ENCODE assay signal across 27 cellular contexts in genomic region chr21:33033961-33034413, GRCh38. TPM values are rescaled to one million over a fixed set of nuclear protein-coding genes. Genes with fewer than 3 reads are reported as not detected.
A peak's percentile ranks its signal among the peaks of the same experiment; 100 is the strongest.
DNase-seq lines count a peak whose midpoint lies in the region; ATAC-seq, FAIRE-seq and TF ChIP-seq lines count a peak whose summit lies in the region.
"Had no signal": no experiment of that assay in that cellular context is flagged by ENCODE, and none has a peak within 500 bp of the region (broad histone marks: within the 10 kb centered on the region; RNA-seq: fewer than 3 reads in every experiment).

No MANE protein-coding gene starts in this region.

- H3K27ac ChIP-seq in H9 (ENCODE audit: insufficient read length, low read depth, low read length): no peak overlapping the region
- H3K27ac ChIP-seq in H1 (ENCODE audit: low read depth, low read length): no peak overlapping the region
- H3K27ac ChIP-seq in hepatocyte: no peak overlapping the region
- H3K27ac ChIP-seq: C4-2B, SJCRH30 had no signal

- H3K36me3 Mint-ChIP-seq in H9 (ENCODE audit: insufficient read depth in 1 of 3, low read depth in 3 of 3): peaks cover 0 to 2% (median 0%) of the 10 kb centered on the region in 3 experiments; a peak in 1 of 7 replicates
- H3K36me3 Mint-ChIP-seq in activated CD8-positive, alpha-beta T cell treated with anti-CD3 and anti-CD28 coated beads, Interleukin-2, amount 10 ng/mL, durations not matched to agents 7 days and 5 days (ENCODE audit: low read depth): no peaks in the 10 kb centered on the region
- H3K36me3 Mint-ChIP-seq: CD8-positive, alpha-beta T cell had no signal

- peaks cover 88% of the 10 kb centered on the region for H3K27me3 Mint-ChIP-seq in H9 (ENCODE audit: low read depth)
- peaks cover 47% of the 10 kb centered on the region for H3K27me3 Mint-ChIP-seq in activated CD8-positive, alpha-beta T cell treated with anti-CD3 and anti-CD28 coated beads, Interleukin-2, amount 10 ng/mL, durations not matched to agents 7 days and 5 days (ENCODE audit: low read depth)

- no peak overlapping the region for H3K9ac ChIP-seq in H9 (ENCODE audit: extremely low read depth, insufficient read length, low read length)
- H3K9ac ChIP-seq in H1 (replicated peaks in 1 of 4; ENCODE audit: extremely low read depth in 1 of 4, low read depth in 3 of 4, low read length in 3 of 4): no peak overlapping the region

- FAIRE-seq in H1 (lab: Jason Lieb, UNC): no peak

- H3K79me1 ChIP-seq in H9 (ENCODE audit: insufficient read depth, low read depth, low read length, poor library complexity, severe bottlenecking): no peaks in the 10 kb centered on the region
- no peaks in the 10 kb centered on the region for H3K79me1 ChIP-seq in H1 (ENCODE audit: low read depth, low read length)

- H2BK15ac ChIP-seq in H9 (ENCODE audit: low read depth, low read length) (no peak overlapping the region), H1 (ENCODE audit: low read length) (no peak overlapping the region)

- H2BK20ac ChIP-seq in H9 (ENCODE audit: low read depth, low read length, poor library complexity, severe bottlenecking): no peak overlapping the region
- H2BK20ac ChIP-seq in H1 (ENCODE audit: low read length): no peak overlapping the region

- no peaks in the 10 kb centered on the region for H3K9me2 ChIP-seq in hepatocyte (replicated peaks; ENCODE audit: insufficient read depth)

- no peak overlapping the region; the same call in 1 of the 2 replicates for H3K14ac ChIP-seq in H9 (ENCODE audit: insufficient read depth, low read length)
- H3K14ac ChIP-seq in H1 (ENCODE audit: insufficient read length): no peak overlapping the region

- H3T11ph ChIP-seq in H9 (ENCODE audit: low read length): no peak overlapping the region

- H3K4me1 ChIP-seq in H9 (ENCODE audit: insufficient read depth, low read length) (peaks cover 12% of the 10 kb centered on the region; the same call in 1 of the 2 replicates), H1 (replicated peaks in 1 of 4; ENCODE audit: control insufficient read depth in 3 of 4, insufficient read depth in 4 of 4, low read length in 3 of 4) (peaks cover 3 to 34% (median 23%) of the 10 kb centered on the region in 4 experiments), hepatocyte (ENCODE audit: insufficient read depth) (no peaks in the 10 kb centered on the region)
- H3K4me1 ChIP-seq: Caco-2 had no signal

- H3K9me3 ChIP-seq in H9 (ENCODE audit: control insufficient read depth, low read depth, low read length) (no peaks in the 10 kb centered on the region), H1 (ENCODE audit: insufficient read depth in 2 of 2, low read depth in 1 of 2, low read length in 1 of 2) (no peaks in the 10 kb centered on the region), hepatocyte (ENCODE audit: low read depth) (no peaks in the 10 kb centered on the region)
- H3K9me3 ChIP-seq: Caco-2, SJCRH30 had no signal

- H4K91ac ChIP-seq in H9 (ENCODE audit: insufficient read length, low read depth, low read length): no peak overlapping the region
- no peak overlapping the region for H4K91ac ChIP-seq in H1 (replicated peaks; ENCODE audit: insufficient read length, low read length)

- no peak overlapping the region for H3K27ac Mint-ChIP-seq in H9
- no peak overlapping the region for H3K27ac Mint-ChIP-seq in activated CD8-positive, alpha-beta T cell treated with anti-CD3 and anti-CD28 coated beads, Interleukin-2, amount 10 ng/mL, durations not matched to agents 7 days and 5 days
- H3K27ac Mint-ChIP-seq: CD8-positive, alpha-beta T cell had no signal

- no peak for TF ChIP-seq EP300 in H1 (IDR thresholded peaks at IDR 0.05; ENCODE audit: borderline replicate concordance in 1 of 2, low read depth in 2 of 2, low read length in 2 of 2)

- H2BK12ac ChIP-seq in H9 (ENCODE audit: insufficient read length, low read depth, low read length) (no peak overlapping the region), H1 (ENCODE audit: low read depth, low read length) (0 out of 2 replicates have a peak overlapping the region, but pooled peaks have one; percentile 55)

- no peaks in the 10 kb centered on the region for H4K20me1 ChIP-seq in H9 (ENCODE audit: control insufficient read depth, insufficient read depth, insufficient read length)
- H4K20me1 ChIP-seq in H1 (replicated peaks in 1 of 2; ENCODE audit: control insufficient read depth in 1 of 2, insufficient read depth in 2 of 2, low read length in 2 of 2): peaks cover 9 to 18% of the 10 kb centered on the region in 2 experiments
- no peaks in the 10 kb centered on the region for H4K20me1 ChIP-seq in hepatocyte (ENCODE audit: insufficient read depth, poor library complexity, severe bottlenecking)

- H2AK5ac ChIP-seq in H9 (ENCODE audit: insufficient read length, low read length): no peak overlapping the region
- H2AK5ac ChIP-seq in H1 (ENCODE audit: low read depth, low read length): no peak overlapping the region

- DNase-seq in H9 (no peak), H1 (ENCODE audit: low read depth in 1 of 2, low spot score in 2 of 2) (peak in 1 of 2 experiments; percentile 49), mesenteric fat pad (ENCODE audit: low spot score) (peak; percentile 77), NCI-H1436 (lab: John Stamatoyannopoulos, UW) (no peak), hepatocyte (ENCODE audit: low spot score) (no peak), SIG-M5 (lab: John Stamatoyannopoulos, UW) (no peak)
- DNase-seq in activated CD8-positive, alpha-beta T cell treated with anti-CD3 and anti-CD28 coated beads, Interleukin-2, amount 10 ng/mL, durations not matched to agents 7 days and 5 days: no peak
- DNase-seq: Caco-2; CD8-positive, alpha-beta T cell; DMS 273 treated with DMSO at 0.1 percent for 48 hours; DMS79 treated with DMSO at 0.1 percent for 48 hours; GF-D8; GOT3; KG1; MM.1S; NCI-H1694; NCI-H2029 treated with DMSO at 0.1 percent for 48 hours; NCI-H446 treated with DMSO at 0.1 percent for 48 hours; NCI-H526; NCI-H82; NK-92 treated with Interleukin-12 subunit alpha and Interleukin-12 subunit beta, amount 100 ng/mL, for 24 hours; PC-3; SJCRH30 had no signal

- ATAC-seq in activated CD8-positive, alpha-beta T cell treated with anti-CD3 and anti-CD28 coated beads, Interleukin-2, amount 10 ng/mL, durations not matched to agents 7 days and 5 days: no peak
- ATAC-seq: CD8-positive, alpha-beta T cell; PC-3; SK-N-SH treated with all-trans-retinoic acid at 6 μM for 48 hours had no signal

- peaks cover 3% of the 10 kb centered on the region for H3K23me2 ChIP-seq in H9 (ENCODE audit: insufficient read length, low read depth, low read length, poor library complexity, severe bottlenecking)
- no peaks in the 10 kb centered on the region; the same call in 1 of the 2 replicates for H3K23me2 ChIP-seq in H1 (ENCODE audit: low read depth, low read length)

- H3K4ac ChIP-seq in H9 (ENCODE audit: low read depth, low read length) (no peak overlapping the region), H1 (replicated peaks; ENCODE audit: insufficient read length, low read depth, low read length) (no peak overlapping the region)

- TF ChIP-seq CTCF in H9 (conservative IDR thresholded peaks at IDR 0.05) (no peak), H1 (IDR thresholded peaks at IDR 0.05; ENCODE audit: control extremely low read depth in 1 of 3, insufficient read depth in 1 of 3, low read depth in 1 of 3, low read length in 3 of 3) (no peak), hepatocyte (IDR thresholded peaks at IDR 0.05; ENCODE audit: poor library complexity) (no peak)

- POLR2A ChIA-PET in H1 (lab: Charles Lee; ENCODE audit: partially characterized antibody): interaction anchor here (0.8 to 1.5 kb wide), 5 partner anchors 8 to 328 kb away, joined by 3 to 5 read pairs (median 3); partner anchors contain the start of gene OLIG2
- POLR2A ChIA-PET in activated CD8-positive, alpha-beta T cell treated with anti-CD3 and anti-CD28 coated beads, Interleukin-2, amount 10 ng/mL, durations not matched to agents 7 days and 5 days (lab: Charles Lee): no interaction called here

- no CpG with 5 or more reads among the region's 20 CpGs for WGBS in H9 (ENCODE audit: extremely low coverage, insufficient read length, low lambda C conversion rate)
- 36% methylated on average over 15 of the region's 20 CpGs; no CpG with 5 or more reads in 1 of the 2 experiments for WGBS in H1 (ENCODE audit: extremely low coverage in 1 of 2, insufficient coverage in 1 of 2, insufficient read length in 1 of 2, insufficient replicate concordance in 2 of 2, low coverage in 1 of 2, low lambda C conversion rate in 2 of 2, missing lambda C conversion rate in 1 of 2), 2 experiments
- 50% methylated on average over 20 of the region's 20 CpGs for WGBS in hepatocyte (ENCODE audit: low lambda C conversion rate, missing lambda C conversion rate)

- H3K4me3 ChIP-seq in H1 (ENCODE audit: extremely low read depth in 1 of 4, insufficient read depth in 2 of 4, low read depth in 3 of 4, low read length in 4 of 4): peak overlapping the region in 1 of 4 experiments; percentile 48; a peak in 2 of 8 replicates
- no peak overlapping the region for H3K4me3 ChIP-seq in hepatocyte
- H3K4me3 ChIP-seq: SJCRH30 had no signal

- peaks cover 30 to 51% of the 10 kb centered on the region in 2 experiments for H3K4me1 Mint-ChIP-seq in H9
- peaks cover 20% of the 10 kb centered on the region for H3K4me1 Mint-ChIP-seq in activated CD8-positive, alpha-beta T cell treated with anti-CD3 and anti-CD28 coated beads, Interleukin-2, amount 10 ng/mL, durations not matched to agents 7 days and 5 days (ENCODE audit: low read depth)

- H2AFZ ChIP-seq in H9 (ENCODE audit: low read length) (no peak overlapping the region), H1 (ENCODE audit: low read length) (no peak overlapping the region), hepatocyte (no peak overlapping the region)

- TF ChIP-seq POLR2A in H1 (IDR thresholded peaks at IDR 0.05; ENCODE audit: control extremely low read depth in 1 of 2, low read depth in 2 of 2, low read length in 2 of 2): no peak

- H3K23ac ChIP-seq in H9 (ENCODE audit: insufficient read length, low read depth, low read length): no peak overlapping the region
- H3K23ac ChIP-seq in H1 (ENCODE audit: insufficient read length): no peak overlapping the region

- H3K36me3 ChIP-seq in H1 (ENCODE audit: control insufficient read depth in 2 of 4, insufficient read depth in 4 of 4, low read length in 3 of 4): no peaks in the 10 kb centered on the region
- no peaks in the 10 kb centered on the region for H3K36me3 ChIP-seq in hepatocyte (replicated peaks; ENCODE audit: insufficient read depth, low read depth)

- no peak for TF ChIP-seq RAD21 in H1 (IDR thresholded peaks at IDR 0.05 in 1 of 2, conservative IDR thresholded peaks at IDR 0.05 in 1 of 2; ENCODE audit: low read depth in 2 of 2, low read length in 2 of 2)

- H3K4me3 Mint-ChIP-seq in H9: no peak overlapping the region
- H3K4me3 Mint-ChIP-seq in activated CD8-positive, alpha-beta T cell treated with anti-CD3 and anti-CD28 coated beads, Interleukin-2, amount 10 ng/mL, durations not matched to agents 7 days and 5 days: no peak overlapping the region
- H3K4me3 Mint-ChIP-seq: CD8-positive, alpha-beta T cell had no signal

- peak overlapping the region; percentile 4 for H3K4me2 ChIP-seq in H9 (ENCODE audit: insufficient read depth, insufficient read length, low read length)
- peak overlapping the region; percentile 20 to 65 for H3K4me2 ChIP-seq in H1 (ENCODE audit: insufficient read depth in 1 of 2, low read depth in 2 of 2, low read length in 2 of 2)
- H3K4me2 ChIP-seq in hepatocyte: no peak overlapping the region

- H3K9me3 Mint-ChIP-seq in H9: no peaks in the 10 kb centered on the region; a peak in 1 of 5 replicates
- H3K9me3 Mint-ChIP-seq in activated CD8-positive, alpha-beta T cell treated with anti-CD3 and anti-CD28 coated beads, Interleukin-2, amount 10 ng/mL, durations not matched to agents 7 days and 5 days (ENCODE audit: insufficient read depth): no peaks in the 10 kb centered on the region
- H3K9me3 Mint-ChIP-seq: CD8-positive, alpha-beta T cell had no signal

- H2BK5ac ChIP-seq in H9 (ENCODE audit: insufficient read length, low read length): no peak overlapping the region
- no peak overlapping the region for H2BK5ac ChIP-seq in H1 (ENCODE audit: low read depth, low read length)

- peaks cover 65% of the 10 kb centered on the region for H3K27me3 ChIP-seq in H9 (ENCODE audit: insufficient read depth, low read length)
- peaks cover 66 to 83% (median 70%) of the 10 kb centered on the region in 4 experiments for H3K27me3 ChIP-seq in H1 (replicated peaks in 1 of 4; ENCODE audit: control insufficient read depth in 3 of 4, extremely low read depth in 1 of 4, insufficient read depth in 3 of 4, low read length in 3 of 4)
- peaks cover 87% of the 10 kb centered on the region for H3K27me3 ChIP-seq in hepatocyte
- H3K27me3 ChIP-seq: SJCRH30 had no signal

- H3K56ac ChIP-seq in H9 (ENCODE audit: insufficient read length, low read depth, low read length): no peak overlapping the region
- no peak overlapping the region for H3K56ac ChIP-seq in H1 (replicated peaks; ENCODE audit: insufficient read length, low read depth, low read length)

- H3K18ac ChIP-seq in H9 (ENCODE audit: insufficient read length, low read depth, low read length): no peak overlapping the region
- 0 out of 2 replicates have a peak overlapping the region, but pooled peaks have one; percentile 38 for H3K18ac ChIP-seq in H1 (ENCODE audit: extremely low read depth, low read length)

- H4K8ac ChIP-seq in H9 (replicated peaks; ENCODE audit: insufficient read length, low read depth, low read length) (no peak overlapping the region), H1 (ENCODE audit: extremely low read depth, insufficient read depth, low read length) (no peak overlapping the region; the same call in 1 of the 2 replicates)

- H3K79me2 ChIP-seq in H9 (ENCODE audit: insufficient read depth, low read length) (no peaks in the 10 kb centered on the region), H1 (ENCODE audit: control insufficient read depth in 1 of 2, insufficient read depth in 2 of 2, low read length in 2 of 2) (no peaks in the 10 kb centered on the region), hepatocyte (no peaks in the 10 kb centered on the region)

- no peak overlapping the region for H4K5ac ChIP-seq in H9 (ENCODE audit: insufficient read length, low read depth, low read length)
- no peak overlapping the region for H4K5ac ChIP-seq in H1 (ENCODE audit: insufficient read length, low read depth, low read length)

- CTCF ChIA-PET in H1 (lab: Charles Lee; ENCODE audit: partially characterized antibody): interaction anchor here (0.8 to 2.2 kb wide), 9 partner anchors 8 to 163 kb away, joined by 3 to 7 read pairs (median 3); partner anchors contain the start of gene OLIG2
- CTCF ChIA-PET in activated CD8-positive, alpha-beta T cell treated with anti-CD3 and anti-CD28 coated beads, Interleukin-2, amount 10 ng/mL, durations not matched to agents 7 days and 5 days (lab: Charles Lee): no interaction called here

- H2BK120ac ChIP-seq in H9 (ENCODE audit: low read depth, low read length, poor library complexity, severe bottlenecking) (no peak overlapping the region), H1 (replicated peaks; ENCODE audit: low read depth, low read length) (no peak overlapping the region)

RNA-seq across cellular contexts. Expression of gene OLIG2, which starts 8.3 kb away (rescaled TPM):
- 1.4 and 2.0 TPM in 2 replicates for total RNA-seq in H9 (2021)
- total RNA-seq in H1 (2021; fragmentation: NEBNext Ultra II Directional; extraction: Animal tissue kit (Norgen Biotek cat#: 25700)): 0.11 TPM in 1 of 2 replicates, not detected in the other
- polyA plus RNA-seq in H1 (2011; rRNA removed): 0.79 and 0.93 TPM in 2 replicates
- polyA plus RNA-seq in H1 (2011; cell fraction: cytosol; rRNA removed): 0.81 TPM
- polyA plus RNA-seq in H1 (2011; cell fraction: nucleus; rRNA removed): 0.68 TPM
- polyA plus RNA-seq in H1 (2012, experiment 1 of 2): 0.57 to 1.3 TPM (median 0.75 TPM) in 4 replicates
- 0.79 TPM for polyA plus RNA-seq in H1 (2012, experiment 2 of 2)
- 1.0 TPM for polyA plus RNA-seq in H1 (2013, experiment 1 of 2)
- 0.99 TPM for polyA plus RNA-seq in H1 (2013, experiment 2 of 2)
- polyA minus RNA-seq in H1 (2011; rRNA and poly(A)+ RNA removed): 0.20 and 0.35 TPM in 2 replicates
- polyA minus RNA-seq in H1 (2011; cell fraction: cytosol; rRNA and poly(A)+ RNA removed): 1.8 TPM
- 1.2 TPM for polyA minus RNA-seq in H1 (2011; cell fraction: nucleus; rRNA and poly(A)+ RNA removed)
- total RNA-seq in mesenteric fat pad: not detected
- total RNA-seq in activated CD8-positive, alpha-beta T cell treated with anti-CD3 and anti-CD28 coated beads, Interleukin-2, amount 10 ng/mL, durations not matched to agents 7 days and 5 days: not detected
- not detected in 2 replicates for total RNA-seq in hepatocyte
- polyA plus RNA-seq in hepatocyte: not detected in 2 replicates
- total RNA-seq: A673; Caco-2; CD8-positive, alpha-beta T cell; HT1080; PC-3 had no signal

RNA-seq across cellular contexts. Expression of gene OLIG1, which starts 36.0 kb away (rescaled TPM):
- total RNA-seq in H9 (2021) (0.31 and 0.33 TPM in 2 replicates), mesenteric fat pad (not detected), hepatocyte (not detected in 2 replicates)
- 0.65 and 0.73 TPM in 2 replicates for total RNA-seq in H1 (2021; fragmentation: NEBNext Ultra II Directional; extraction: Animal tissue kit (Norgen Biotek cat#: 25700))
- polyA plus RNA-seq in H1 (2011; rRNA removed) (1.2 and 1.4 TPM in 2 replicates), hepatocyte (not detected in 2 replicates)
- polyA plus RNA-seq in H1 (2011; cell fraction: cytosol; rRNA removed): 0.81 TPM
- polyA plus RNA-seq in H1 (2011; cell fraction: nucleus; rRNA removed): 2.1 TPM
- 0.50 to 0.98 TPM (median 0.89 TPM) in 4 replicates for polyA plus RNA-seq in H1 (2012, experiment 1 of 2)
- 0.20 TPM for polyA plus RNA-seq in H1 (2012, experiment 2 of 2)
- 0.26 TPM for polyA plus RNA-seq in H1 (2013, experiment 1 of 2)
- polyA plus RNA-seq in H1 (2013, experiment 2 of 2): 0.46 TPM
- not detected in 2 replicates for polyA minus RNA-seq in H1 (2011; rRNA and poly(A)+ RNA removed)
- 0.51 TPM for polyA minus RNA-seq in H1 (2011; cell fraction: cytosol; rRNA and poly(A)+ RNA removed)
- polyA minus RNA-seq in H1 (2011; cell fraction: nucleus; rRNA and poly(A)+ RNA removed): 0.80 TPM
- not detected for total RNA-seq in activated CD8-positive, alpha-beta T cell treated with anti-CD3 and anti-CD28 coated beads, Interleukin-2, amount 10 ng/mL, durations not matched to agents 7 days and 5 days
- total RNA-seq: A673; Caco-2; CD8-positive, alpha-beta T cell; HT1080; PC-3 had no signal
